Comparison of ENCODE assay signal across 8 cellular contexts in genomic region chr19:17511724-17512573, GRCh38. TPM values are rescaled to one million over a fixed set of nuclear protein-coding genes. Genes with fewer than 3 reads are reported as not detected.
DNase-seq lines count a peak whose midpoint lies in the region; ATAC-seq, FAIRE-seq and TF ChIP-seq lines count a peak whose summit lies in the region.

No MANE protein-coding gene starts in this region.

- H3F3A ChIP-seq in neural cell (ENCODE audit: insufficient read depth, low read length, poor library complexity, severe bottlenecking) = no peaks in the 10 kb centered on the region

- H3K9me2 ChIP-seq in neural cell (ENCODE audit: insufficient read depth, low read length) = no peaks in the 10 kb centered on the region

- no peaks in the 10 kb centered on the region for H3K9me3 Mint-ChIP-seq in activated T-helper 17 cell treated with anti-CD3 and anti-CD28 coated beads, Interleukin-2, amount 50 U/mL, for 72 hours
- peaks cover 0 to 2% of the 10 kb centered on the region in 2 donors for H3K9me3 Mint-ChIP-seq in stimulated activated naive CD8-positive, alpha-beta T cell treated with anti-CD3 and anti-CD28 coated beads, Interleukin-15, amount 100 ng/mL, for 72 hours

- peaks cover 12% of the 10 kb centered on the region for H3K79me2 ChIP-seq in neural cell (replicated peaks; ENCODE audit: insufficient read depth, low read length)

- ATAC-seq in GM21381 (IDR thresholded peaks at IDR 0.05; ENCODE audit: unreplicated experiment) = peak; percentile 60
- peak; percentile 71 for ATAC-seq in activated T-helper 17 cell treated with anti-CD3 and anti-CD28 coated beads, Interleukin-2, amount 50 U/mL, for 72 hours (replicated peaks)
- peak; percentile 87 for ATAC-seq in stimulated activated naive CD8-positive, alpha-beta T cell treated with anti-CD3 and anti-CD28 coated beads, Interleukin-15, amount 100 ng/mL, for 72 hours

- peak overlapping the region; percentile 90 for H3K4me3 Mint-ChIP-seq in activated T-helper 17 cell treated with anti-CD3 and anti-CD28 coated beads, Interleukin-2, amount 50 U/mL, for 72 hours
- H3K4me3 Mint-ChIP-seq in stimulated activated naive CD8-positive, alpha-beta T cell treated with anti-CD3 and anti-CD28 coated beads, Interleukin-15, amount 100 ng/mL, for 72 hours = peak overlapping the region; percentile 97 to 99

- no peaks in the 10 kb centered on the region for H3K36me3 ChIP-seq in neural cell (ENCODE audit: insufficient read depth, low read length)

- no peaks in the 10 kb centered on the region for H3K9me3 ChIP-seq in neural cell (ENCODE audit: low read length)

- peak overlapping the region; percentile 92 for H3K27ac Mint-ChIP-seq in activated T-helper 17 cell treated with anti-CD3 and anti-CD28 coated beads, Interleukin-2, amount 50 U/mL, for 72 hours
- H3K27ac Mint-ChIP-seq in stimulated activated naive CD8-positive, alpha-beta T cell treated with anti-CD3 and anti-CD28 coated beads, Interleukin-15, amount 100 ng/mL, for 72 hours = peak overlapping the region; percentile 82 to 99

- H3K9ac ChIP-seq in neural cell (ENCODE audit: low read length) = peak overlapping the region; percentile 93

- no peak for TF ChIP-seq EP300 in neural cell (conservative IDR thresholded peaks at IDR 0.05; ENCODE audit: poor library complexity, severe bottlenecking)

- peak overlapping the region; percentile 82 for H3K27ac ChIP-seq in neural cell (ENCODE audit: low read length)

- DNase-seq in DMS 273 treated with DMSO at 0.1 percent for 48 hours (lab: John Stamatoyannopoulos, UW) = peak; percentile 26
- peak; percentile 68 for DNase-seq in HTR-8/SVneo (ENCODE audit: insufficient read length, low spot score)
- DNase-seq in RPMI7951 (ENCODE audit: low read depth) = peak; percentile 78
- DNase-seq in fibroblast of the aortic adventitia (ENCODE audit: low read depth) = peak; percentile 82
- peak; percentile 98 for DNase-seq in stimulated activated naive CD8-positive, alpha-beta T cell treated with anti-CD3 and anti-CD28 coated beads, Interleukin-15, amount 100 ng/mL, for 72 hours

- no peaks in the 10 kb centered on the region for H3K27me3 ChIP-seq in neural cell (ENCODE audit: insufficient read depth, low read depth, low read length)

- peaks cover 4% of the 10 kb centered on the region for H3K4me1 Mint-ChIP-seq in activated T-helper 17 cell treated with anti-CD3 and anti-CD28 coated beads, Interleukin-2, amount 50 U/mL, for 72 hours
- peaks cover 63% of the 10 kb centered on the region for H3K4me1 Mint-ChIP-seq in stimulated activated naive CD8-positive, alpha-beta T cell treated with anti-CD3 and anti-CD28 coated beads, Interleukin-15, amount 100 ng/mL, for 72 hours

- H3K4me2 ChIP-seq in neural cell (ENCODE audit: low read length) = peak overlapping the region; percentile 82

- peak overlapping the region; percentile 80 for H2AFZ ChIP-seq in neural cell (ENCODE audit: low read depth, low read length)

- TF ChIP-seq CTCF in fibroblast of the aortic adventitia (IDR thresholded peaks at IDR 0.05; ENCODE audit: insufficient read depth, low read length) (peak; percentile 23), neural cell (IDR thresholded peaks at IDR 0.05; ENCODE audit: poor library complexity, severe bottlenecking) (peak; percentile 44)

- no peaks in the 10 kb centered on the region for H3K27me3 Mint-ChIP-seq in activated T-helper 17 cell treated with anti-CD3 and anti-CD28 coated beads, Interleukin-2, amount 50 U/mL, for 72 hours
- H3K27me3 Mint-ChIP-seq in stimulated activated naive CD8-positive, alpha-beta T cell treated with anti-CD3 and anti-CD28 coated beads, Interleukin-15, amount 100 ng/mL, for 72 hours = no peaks in the 10 kb centered on the region

- no peaks in the 10 kb centered on the region for H4K20me1 ChIP-seq in neural cell (ENCODE audit: insufficient read depth)

- TF ChIP-seq RAD21 in neural cell (conservative IDR thresholded peaks at IDR 0.05) = peak; percentile 8

- H3K4me3 ChIP-seq in fibroblast of the aortic adventitia (ENCODE audit: low read depth, low read length) (peak overlapping the region; percentile 85), neural cell (ENCODE audit: low read length) (peak overlapping the region; percentile 93)

- peak; percentile 83 for FAIRE-seq in HTR-8/SVneo (lab: Jason Lieb, UNC)

- peaks cover 32% of the 10 kb centered on the region for H3K36me3 Mint-ChIP-seq in activated T-helper 17 cell treated with anti-CD3 and anti-CD28 coated beads, Interleukin-2, amount 50 U/mL, for 72 hours (ENCODE audit: low read depth)

TF ChIP-seq in neural cell, 6 proteins besides CTCF, POLR2A, EP300 and RAD21:
- peak; percentile 52 for TF ChIP-seq REST (IDR thresholded peaks at IDR 0.05; ENCODE audit: borderline replicate concordance)
- TF ChIP-seq SMC3 (conservative IDR thresholded peaks at IDR 0.05; ENCODE audit: poor library complexity) = peak; percentile 27
- TF ChIP-seq MXI1 (conservative IDR thresholded peaks at IDR 0.05; ENCODE audit: poor library complexity, severe bottlenecking) = peak; percentile 91
- TF ChIP-seq TAF1 (IDR thresholded peaks at IDR 0.05; ENCODE audit: low read depth) = no peak
- TF ChIP-seq POLR2AphosphoS5 (IDR thresholded peaks at IDR 0.05) = peak; percentile 54

RNA-seq across cellular contexts. Expression of gene PGLS, which starts 0.5 kb away (rescaled TPM):
- total RNA-seq in RPMI7951 (2014; rRNA removed; shearing (Covaris generic)) = 52.7 and 66.8 TPM in 2 replicates
- 10 to 100 TPM; 49.0 to 61.8 TPM for total RNA-seq in activated T-helper 17 cell treated with anti-CD3 and anti-CD28 coated beads, Interleukin-2, amount 50 U/mL, for 72 hours
- total RNA-seq in fibroblast of the aortic adventitia (ENCODE audit: low replicate concordance) = 91.6 and 148 TPM in 2 replicates
- polyA plus RNA-seq in neural cell = 78.2 and 92.7 TPM in 2 replicates
- 44.1 and 51.7 TPM in 2 replicates for polyA minus RNA-seq in neural cell

RNA-seq across cellular contexts. Expression of gene SLC27A1, which starts 41.6 kb away (rescaled TPM):
- 7.9 and 8.7 TPM in 2 replicates for total RNA-seq in RPMI7951 (2014; rRNA removed; shearing (Covaris generic))
- 1 to 10 TPM; 3.8 to 6.7 TPM for total RNA-seq in activated T-helper 17 cell treated with anti-CD3 and anti-CD28 coated beads, Interleukin-2, amount 50 U/mL, for 72 hours
- 11.4 and 42.0 TPM in 2 replicates for total RNA-seq in fibroblast of the aortic adventitia (ENCODE audit: low replicate concordance)
- 22.0 and 27.0 TPM in 2 replicates for polyA plus RNA-seq in neural cell
- 12.0 and 12.4 TPM in 2 replicates for polyA minus RNA-seq in neural cell

RNA-seq across cellular contexts. Expression of gene COLGALT1, which starts 43.5 kb away (rescaled TPM):
- total RNA-seq in RPMI7951 (2014; rRNA removed; shearing (Covaris generic)) = 90.8 and 101 TPM in 2 replicates
- 10 to 100 TPM; 41.1 to 76.5 TPM for total RNA-seq in activated T-helper 17 cell treated with anti-CD3 and anti-CD28 coated beads, Interleukin-2, amount 50 U/mL, for 72 hours
- total RNA-seq in fibroblast of the aortic adventitia (ENCODE audit: low replicate concordance) = 62.5 and 93.1 TPM in 2 replicates
- polyA plus RNA-seq in neural cell = 18.8 and 26.4 TPM in 2 replicates
- polyA minus RNA-seq in neural cell = 17.0 and 18.3 TPM in 2 replicates

RNA-seq across cellular contexts. Expression of gene NXNL1, which starts 51.2 kb away (rescaled TPM):
- total RNA-seq in RPMI7951 (2014; rRNA removed; shearing (Covaris generic)) = not detected in 2 replicates
- not detected for total RNA-seq in activated T-helper 17 cell treated with anti-CD3 and anti-CD28 coated beads, Interleukin-2, amount 50 U/mL, for 72 hours
- not detected in 2 replicates for total RNA-seq in fibroblast of the aortic adventitia (ENCODE audit: low replicate concordance)
- polyA plus RNA-seq in neural cell = not detected in 2 replicates
- polyA minus RNA-seq in neural cell = not detected in 2 replicates

Comparison
In these comparisons a context has a peak if more than half of its experiments do, and no peak if none do; other contexts are left out.
1. Peak in every context shown above with its lines: DNase-seq, ATAC-seq, H3K4me3 ChIP-seq and H3K27ac ChIP-seq.
2. DNase-seq: peak in every context shown above with its lines; median percentile 98 in stimulated activated naive CD8-positive, alpha-beta T cell treated with anti-CD3 and anti-CD28 coated beads, Interleukin-15, amount 100 ng/mL, for 72 hours; 82 in fibroblast of the aortic adventitia; 78 in RPMI7951; 68 in HTR-8/SVneo; 26 in DMS 273 treated with DMSO at 0.1 percent for 48 hours.